ENCODE assay signal across 26 cellular contexts in the genomic region with DNA sequence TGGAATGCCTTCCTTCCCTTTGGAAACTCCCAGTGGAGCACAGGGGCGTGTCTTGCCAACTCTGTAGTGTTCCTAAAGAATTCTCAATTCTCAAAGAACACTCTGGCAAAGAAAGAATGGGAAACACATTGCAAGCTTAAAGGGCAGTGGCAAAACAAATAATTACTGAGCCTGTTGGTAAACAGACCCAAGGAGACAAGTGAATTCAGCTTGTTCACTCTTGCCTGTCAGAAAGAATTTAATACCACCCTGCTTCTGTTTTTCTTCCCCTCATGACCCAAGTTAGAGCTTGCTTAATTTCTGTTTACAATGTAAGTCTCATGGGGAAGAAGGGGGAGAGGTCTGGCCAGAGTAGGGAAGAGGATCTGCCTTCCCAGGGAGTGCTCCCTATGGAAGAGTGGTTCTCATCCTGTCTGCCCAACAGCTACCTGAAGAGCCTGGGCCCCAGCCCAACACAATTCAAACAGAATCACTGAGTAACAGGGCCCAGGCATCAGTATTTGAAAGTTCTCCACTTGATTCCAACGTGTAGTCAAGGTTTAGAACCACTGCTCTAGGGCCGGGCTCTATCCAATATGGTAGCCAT.
DNase-seq lines count a peak whose midpoint lies in the region; ATAC-seq and TF ChIP-seq lines count a peak whose summit lies in the region.
"Had no signal": no experiment of that assay in that cellular context is flagged by ENCODE, and none has a peak within 500 bp of the region (broad histone marks: within the 10 kb centered on the region; RNA-seq: fewer than 3 reads in every experiment).

No MANE protein-coding gene starts in this region.

- peak overlapping the region; percentile 49; the same call in 1 of the 2 replicates for H3K27ac ChIP-seq in KMS-11
- H3K27ac ChIP-seq in esophagus (ENCODE audit: low read depth in 2 of 2, low read length in 1 of 2), result peak overlapping the region; percentile 34 to 36
- H3K27ac ChIP-seq: psoas muscle, uterus had no signal

- 67 to 73% methylated on average over 3 of the region's 3 CpGs for WGBS in esophagus, 2 donors

- H3K4me1 Mint-ChIP-seq in activated CD8-positive, alpha-beta memory T cell treated with anti-CD3 and anti-CD28 coated beads, Interleukin-2, amount 10 ng/mL, durations not matched to agents 7 days and 5 days, result peaks cover 33% of the 10 kb centered on the region
- H3K4me1 Mint-ChIP-seq in stimulated activated memory B cell treated with anti-CD40 and anti-IgM and Interleukin-4, amounts not matched to agents 10 μg/mL and 1 μg/mL and 100 μg/mL, for 72 hours, result peaks cover 6% of the 10 kb centered on the region
- H3K4me1 Mint-ChIP-seq: brain, immature natural killer cell, naive B cell had no signal

- H3K4me1 ChIP-seq in KMS-11 (ENCODE audit: low read depth, poor library complexity, severe bottlenecking) (peaks cover 18% of the 10 kb centered on the region), esophagus (ENCODE audit: control insufficient read depth in 2 of 2, insufficient read depth in 2 of 2, low read length in 1 of 2) (peaks cover 0 to 7% of the 10 kb centered on the region in 2 donors)
- H3K4me1 ChIP-seq: psoas muscle, uterus had no signal

- peaks cover 27% of the 10 kb centered on the region for H3K36me3 Mint-ChIP-seq in activated CD8-positive, alpha-beta memory T cell treated with anti-CD3 and anti-CD28 coated beads, Interleukin-2, amount 10 ng/mL, durations not matched to agents 7 days and 5 days
- peaks cover 52% of the 10 kb centered on the region for H3K36me3 Mint-ChIP-seq in stimulated activated memory B cell treated with anti-CD40 and anti-IgM and Interleukin-4, amounts not matched to agents 10 μg/mL and 1 μg/mL and 100 μg/mL, for 72 hours

- no peak overlapping the region for H3K9ac ChIP-seq in KMS-11

- no peaks in the 10 kb centered on the region for H3K79me2 ChIP-seq in KMS-11 (ENCODE audit: insufficient read depth, low read depth)

- no peak for DNase-seq in activated CD8-positive, alpha-beta memory T cell treated with anti-CD3 and anti-CD28 coated beads, Interleukin-2, amount 10 ng/mL, durations not matched to agents 7 days and 5 days
- no peak for DNase-seq in activated CD8-positive, alpha-beta memory T cell treated with anti-CD3 and anti-CD28 coated beads, Interleukin-2, amount 50 U/mL, for 48 hours
- DNase-seq in head of caudate nucleus (no peak), RKO (ENCODE audit: low spot score) (no peak)
- DNase-seq in stimulated activated CD4-positive, alpha-beta T cell treated with anti-CD3 and anti-CD28 coated beads, Interleukin-4, amount 100 ng/mL, for 24 hours, result no peak
- DNase-seq: activated CD4-positive, CD25-positive, alpha-beta regulatory T cell; activated CD8-positive, alpha-beta memory T cell treated with anti-CD3 and anti-CD28 coated beads, Interleukin-2, amount 50 U/mL, for 4 hours; activated naive CD4-positive, alpha-beta T cell treated with anti-CD3 and anti-CD28 coated beads for 36 hours; glutamatergic neuron; immature natural killer cell; MG63; naive B cell; NCI-H187; NCI-H446 treated with DMSO at 0.1 percent for 48 hours; psoas muscle; stimulated activated CD4-positive, alpha-beta T cell treated with anti-CD3 and anti-CD28 coated beads, Interleukin-12 subunit alpha, Interleukin-12 subunit beta, amount 100 ng/mL, for 4 hours; stimulated activated naive CD8-positive, alpha-beta T cell treated with anti-CD3 and anti-CD28 coated beads, Interleukin-15, Interleukin-2, amounts not matched to agents 100 U/mL and 50 U/mL, for 24 hours; T-helper 17 cell; uterus had no signal

- ATAC-seq in activated CD8-positive, alpha-beta memory T cell treated with anti-CD3 and anti-CD28 coated beads, Interleukin-2, amount 10 ng/mL, durations not matched to agents 7 days and 5 days, result no peak
- peak; percentile 27 for ATAC-seq in stimulated activated memory B cell treated with anti-CD40 and anti-IgM and Interleukin-4, amounts not matched to agents 10 μg/mL and 1 μg/mL and 100 μg/mL, for 72 hours
- ATAC-seq: psoas muscle; Right ventricle myocardium inferior; stimulated activated naive CD8-positive, alpha-beta T cell treated with anti-CD3 and anti-CD28 coated beads, Interleukin-15, Interleukin-2, amounts not matched to agents 100 U/mL and 50 U/mL, for 24 hours; T-helper 17 cell had no signal

- peak overlapping the region; percentile 8; the same call in 1 of the 2 replicates for H3K4me2 ChIP-seq in KMS-11

- no peak overlapping the region for H3K4me3 ChIP-seq in KMS-11 (IDR thresholded peaks at IDR 0.05; ENCODE audit: insufficient read depth, low read depth, low read length)
- H3K4me3 ChIP-seq in esophagus (ENCODE audit: low read depth in 1 of 2, low read length in 2 of 2), result no peak overlapping the region
- H3K4me3 ChIP-seq: lung, MG63, psoas muscle, uterus had no signal

- intact Hi-C loops in head of caudate nucleus (cut with DNase I), result no loop called here

- H3K36me3 ChIP-seq in KMS-11 (ENCODE audit: insufficient read depth) (no peaks in the 10 kb centered on the region), esophagus (ENCODE audit: control insufficient read depth in 2 of 2, insufficient read depth in 2 of 2, low read length in 1 of 2) (no peaks in the 10 kb centered on the region)
- H3K36me3 ChIP-seq: MG63, uterus had no signal

- no peaks in the 10 kb centered on the region for H3K27me3 ChIP-seq in KMS-11 (ENCODE audit: insufficient read depth, low read depth)
- H3K27me3 ChIP-seq in esophagus (ENCODE audit: control insufficient read depth in 1 of 2, insufficient read depth in 2 of 2, low read length in 2 of 2), result no peaks in the 10 kb centered on the region
- H3K27me3 ChIP-seq: MG63, uterus had no signal

- no peaks in the 10 kb centered on the region for H4K20me1 ChIP-seq in KMS-11 (ENCODE audit: insufficient read depth)

- H3K27ac Mint-ChIP-seq in activated CD8-positive, alpha-beta memory T cell treated with anti-CD3 and anti-CD28 coated beads, Interleukin-2, amount 10 ng/mL, durations not matched to agents 7 days and 5 days, result peak overlapping the region; percentile 72
- peak overlapping the region; percentile 16 for H3K27ac Mint-ChIP-seq in stimulated activated memory B cell treated with anti-CD40 and anti-IgM and Interleukin-4, amounts not matched to agents 10 μg/mL and 1 μg/mL and 100 μg/mL, for 72 hours
- H3K27ac Mint-ChIP-seq: activated naive CD4-positive, alpha-beta T cell treated with anti-CD3 and anti-CD28 coated beads for 36 hours; brain; dendritic cell treated with granulocyte-macrophage colony-stimulating factor and Interleukin-4, amounts not matched to agents 40 ng/mL and 50 ng/mL, for 4 days; immature natural killer cell; T-helper 17 cell had no signal

- H2AFZ ChIP-seq in KMS-11 (ENCODE audit: low read depth), result no peak overlapping the region

- CTCF ChIA-PET in activated CD8-positive, alpha-beta memory T cell treated with anti-CD3 and anti-CD28 coated beads, Interleukin-2, amount 10 ng/mL, durations not matched to agents 7 days and 5 days (lab: Charles Lee), result interaction anchor here (0.8 to 2.5 kb wide), 6 partner anchors 12 to 150 kb away, joined by 3 to 18 read pairs (median 3); no protein-coding TSS in a partner anchor

- no peak overlapping the region for H3K4me3 Mint-ChIP-seq in activated CD8-positive, alpha-beta memory T cell treated with anti-CD3 and anti-CD28 coated beads, Interleukin-2, amount 10 ng/mL, durations not matched to agents 7 days and 5 days
- H3K4me3 Mint-ChIP-seq in stimulated activated memory B cell treated with anti-CD40 and anti-IgM and Interleukin-4, amounts not matched to agents 10 μg/mL and 1 μg/mL and 100 μg/mL, for 72 hours, result no peak overlapping the region
- H3K4me3 Mint-ChIP-seq: activated naive CD4-positive, alpha-beta T cell treated with anti-CD3 and anti-CD28 coated beads for 36 hours; brain; dendritic cell treated with granulocyte-macrophage colony-stimulating factor and Interleukin-4, amounts not matched to agents 40 ng/mL and 50 ng/mL, for 4 days; immature natural killer cell; naive B cell; T-helper 17 cell had no signal

- H3K9me3 Mint-ChIP-seq in activated CD8-positive, alpha-beta memory T cell treated with anti-CD3 and anti-CD28 coated beads, Interleukin-2, amount 10 ng/mL, durations not matched to agents 7 days and 5 days (ENCODE audit: low read depth), result peaks cover 5% of the 10 kb centered on the region
- H3K9me3 Mint-ChIP-seq in stimulated activated memory B cell treated with anti-CD40 and anti-IgM and Interleukin-4, amounts not matched to agents 10 μg/mL and 1 μg/mL and 100 μg/mL, for 72 hours, result peaks cover 10% of the 10 kb centered on the region
- H3K9me3 Mint-ChIP-seq: immature natural killer cell had no signal

- H3K9me3 ChIP-seq in esophagus (ENCODE audit: control insufficient read depth in 2 of 2, insufficient read depth in 1 of 2, low read depth in 1 of 2, low read length in 1 of 2), result peaks cover 0 to under 1% of the 10 kb centered on the region in 2 donors
- H3K9me3 ChIP-seq: psoas muscle had no signal

- H3K27me3 Mint-ChIP-seq in activated CD8-positive, alpha-beta memory T cell treated with anti-CD3 and anti-CD28 coated beads, Interleukin-2, amount 10 ng/mL, durations not matched to agents 7 days and 5 days, result no peaks in the 10 kb centered on the region
- H3K27me3 Mint-ChIP-seq in stimulated activated memory B cell treated with anti-CD40 and anti-IgM and Interleukin-4, amounts not matched to agents 10 μg/mL and 1 μg/mL and 100 μg/mL, for 72 hours, result no peaks in the 10 kb centered on the region
- H3K27me3 Mint-ChIP-seq: brain; dendritic cell treated with granulocyte-macrophage colony-stimulating factor and Interleukin-4, amounts not matched to agents 40 ng/mL and 50 ng/mL, for 4 days; naive B cell; T-helper 17 cell had no signal

- no peak for TF ChIP-seq CTCF in KMS-11 (conservative IDR thresholded peaks at IDR 0.05; ENCODE audit: low read depth, low read length)
